In the genomic region with DNA sequence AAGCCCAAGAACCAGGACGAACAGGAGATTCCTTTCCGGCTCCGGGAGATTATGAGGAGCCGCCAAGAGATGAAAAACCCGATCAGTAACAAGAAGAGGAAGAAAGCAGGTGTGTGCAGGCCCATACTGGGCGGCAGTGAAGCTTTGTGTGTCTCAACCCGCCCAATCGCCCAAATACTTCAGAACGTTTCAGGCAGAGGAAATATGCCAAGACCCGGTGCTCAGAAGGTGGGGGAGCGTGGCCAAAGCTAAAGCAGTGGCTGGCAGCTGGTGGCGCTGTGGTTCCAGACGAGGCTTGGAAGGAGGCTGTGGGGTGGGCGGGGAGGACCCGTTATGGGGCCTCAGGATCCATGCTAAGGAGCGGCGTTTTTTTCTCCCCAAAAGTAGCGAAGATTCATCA, we compare ENCODE assay signal across 9 cellular contexts. TPM values are rescaled to one million over a fixed set of nuclear protein-coding genes. Genes with fewer than 3 reads are reported as not detected.
DNase-seq lines count a peak whose midpoint lies in the region; ATAC-seq, FAIRE-seq and TF ChIP-seq lines count a peak whose summit lies in the region.
"Had no signal": no experiment of that assay in that cellular context is flagged by ENCODE, and none has a peak within 500 bp of the region (broad histone marks: within the 10 kb centered on the region; RNA-seq: fewer than 3 reads in every experiment).

No MANE protein-coding gene starts in this region.

- no peak for TF ChIP-seq CTCF in AG04449 (IDR thresholded peaks at IDR 0.05; ENCODE audit: insufficient read depth, low read length, missing control alignments)
- TF ChIP-seq CTCF in activated B cell treated with CpG ODN at 0.5 μM for 24 hours (IDR thresholded peaks at IDR 0.05), result no peak

- intact Hi-C loops in activated B cell treated with CpG ODN at 0.5 μM for 24 hours (cut with micrococcal nuclease), result loop anchor here (2.0 kb wide), 2 partner anchors 35 to 193 kb away; a partner anchor contains a TSS

- no peak for ATAC-seq in activated B cell treated with CpG ODN at 0.5 μM for 24 hours (ENCODE audit: low read depth)

- POLR2A ChIA-PET in AG04449 (lab: Yijun Ruan, JAX), result interaction anchor here (2.2 kb wide), 1 partner anchor 11 kb away, joined by 7 read pairs; a partner anchor contains a TSS
- POLR2A ChIA-PET in activated B cell treated with CpG ODN at 0.5 μM for 24 hours (lab: Charles Lee), result interaction anchor here (0.7 to 2.0 kb wide), 4 partner anchors 11 to 1210 kb away, joined by 3 to 25 read pairs (median 8); a partner anchor contains a TSS

- CTCF ChIA-PET in AG04449 (lab: Yijun Ruan, JAX) (interaction anchor here (1.5 kb wide), 1 partner anchor 10 kb away, joined by 5 read pairs; no protein-coding TSS in a partner anchor), activated B cell treated with CpG ODN at 0.5 μM for 24 hours (lab: Charles Lee) (no interaction called here)

- no peaks in the 10 kb centered on the region for H3K9me3 ChIP-seq in HUES48 (ENCODE audit: control insufficient read depth, insufficient read depth, low read length)

- peak overlapping the region; percentile 91 for H3K4me3 Mint-ChIP-seq in activated B cell treated with CpG ODN at 0.5 μM for 24 hours
- H3K4me3 Mint-ChIP-seq in immature natural killer cell, result peak overlapping the region; percentile 89 to 95 (median 92)

- H3K27ac Mint-ChIP-seq in activated B cell treated with CpG ODN at 0.5 μM for 24 hours, result peak overlapping the region; percentile 46
- H3K27ac Mint-ChIP-seq in immature natural killer cell, result peak overlapping the region in 5 of 6 donors; percentile 30 to 89 (median 68)

- H3K27me3 Mint-ChIP-seq in activated B cell treated with CpG ODN at 0.5 μM for 24 hours, result no peaks in the 10 kb centered on the region
- H3K27me3 Mint-ChIP-seq in immature natural killer cell (ENCODE audit: low read depth in 3 of 3), result peaks cover 0 to 4% (median 0%) of the 10 kb centered on the region in 3 donors

- DNase-seq in AG04449 (ENCODE audit: low read depth, low spot score), result no peak
- no peak for DNase-seq in activated B cell treated with CpG ODN at 0.5 μM for 24 hours
- DNase-seq in immature natural killer cell, result no peak
- DNase-seq in pons (ENCODE audit: low spot score), result no peak
- no peak for DNase-seq in NCI-H510A (lab: John Stamatoyannopoulos, UW)
- no peak for DNase-seq in urothelium cell line (ENCODE audit: low spot score)
- no peak for DNase-seq in NCI-H1105 treated with DMSO at 0.1 percent for 48 hours (lab: John Stamatoyannopoulos, UW)
- DNase-seq: stimulated activated CD4-positive, alpha-beta T cell treated with anti-CD3 and anti-CD28 coated beads, Interleukin-12 subunit alpha, Interleukin-12 subunit beta, amount 100 ng/mL, for 4 hours had no signal

- no peak overlapping the region for H3K9ac ChIP-seq in HUES48 (ENCODE audit: low read depth, low read length)

- peaks cover 5% of the 10 kb centered on the region; the same call in 1 of the 2 replicates for H3K4me1 ChIP-seq in HUES48 (ENCODE audit: control insufficient read depth, insufficient read depth, low read length)

- H3K4me3 ChIP-seq in AG04449 (ENCODE audit: low read depth, low read length), result peak overlapping the region; percentile 18
- 0 out of 2 replicates have a peak overlapping the region, but pooled peaks have one; percentile 14 for H3K4me3 ChIP-seq in HUES48 (ENCODE audit: low read depth, low read length)

- peaks cover 53% of the 10 kb centered on the region for H3K36me3 Mint-ChIP-seq in activated B cell treated with CpG ODN at 0.5 μM for 24 hours (ENCODE audit: low read depth)
- H3K36me3 Mint-ChIP-seq in immature natural killer cell, result peaks cover 0 to 6% (median 4%) of the 10 kb centered on the region in 3 donors

- no peak overlapping the region for H3K27ac ChIP-seq in HUES48 (ENCODE audit: low read depth, low read length)

- no peak for FAIRE-seq in urothelium cell line (lab: Jason Lieb, UNC)

- no peaks in the 10 kb centered on the region for H3K27me3 ChIP-seq in HUES48 (ENCODE audit: control insufficient read depth, insufficient read depth, low read length)

- H3K36me3 ChIP-seq in HUES48 (ENCODE audit: control insufficient read depth, insufficient read depth, low read length), result peaks cover 57% of the 10 kb centered on the region

- H3K4me1 Mint-ChIP-seq in activated B cell treated with CpG ODN at 0.5 μM for 24 hours (peaks cover 28% of the 10 kb centered on the region), immature natural killer cell (peaks cover 28 to 37% of the 10 kb centered on the region in 2 donors)

- H3K9me3 Mint-ChIP-seq in activated B cell treated with CpG ODN at 0.5 μM for 24 hours, result no peaks in the 10 kb centered on the region
- no peaks in the 10 kb centered on the region for H3K9me3 Mint-ChIP-seq in immature natural killer cell

RNA-seq across cellular contexts. Expression of a gene that starts 1.2 kb away (rescaled TPM):
- 34.7 and 41.3 TPM in 2 replicates for total RNA-seq in activated B cell treated with CpG ODN at 0.5 μM for 24 hours
- 10 to 100 TPM in 1 of 3 donors, 1 to 10 TPM in 2; 1.8 to 21.7 (median 6.1) TPM for polyA plus RNA-seq in immature natural killer cell

RNA-seq across cellular contexts. Expression of a gene that starts 1.3 kb away (rescaled TPM):
- total RNA-seq in activated B cell treated with CpG ODN at 0.5 μM for 24 hours, result 36.7 and 37.3 TPM in 2 replicates
- polyA plus RNA-seq in immature natural killer cell, result 10 to 100 TPM; 66.4 to 97.9 (median 93.9) TPM

RNA-seq across cellular contexts. Expression of a gene that starts 11.4 kb away (rescaled TPM):
- 0.42 and 1.2 TPM in 2 replicates for total RNA-seq in activated B cell treated with CpG ODN at 0.5 μM for 24 hours
- polyA plus RNA-seq in immature natural killer cell, result 10 to 100 TPM; 75.1 to 98.8 (median 81.4) TPM

RNA-seq across cellular contexts. Expression of a gene that starts 15.8 kb away (rescaled TPM):
- 30.7 and 33.3 TPM in 2 replicates for total RNA-seq in activated B cell treated with CpG ODN at 0.5 μM for 24 hours
- polyA plus RNA-seq in immature natural killer cell, result 10 to 100 TPM; 31.1 to 75.2 (median 61.8) TPM

RNA-seq across cellular contexts. Expression of a gene that starts 16.1 kb away (rescaled TPM):
- 132 and 151 TPM in 2 replicates for total RNA-seq in activated B cell treated with CpG ODN at 0.5 μM for 24 hours
- 10 to 100 TPM; 12.4 to 40.4 (median 17.3) TPM for polyA plus RNA-seq in immature natural killer cell
